ENCODE assay signal across 10 cellular contexts in genomic region chr1:18944810-18945209, GRCh38. TPM values are rescaled to one million over a fixed set of nuclear protein-coding genes. Genes with fewer than 3 reads are reported as not detected.
A peak's percentile ranks its signal among the peaks of the same experiment; 100 is the strongest.
DNase-seq lines count a peak whose midpoint lies in the region; ATAC-seq and TF ChIP-seq lines count a peak whose summit lies in the region.
"Had no signal": no experiment of that assay in that cellular context is flagged by ENCODE, and none has a peak within 500 bp of the region (broad histone marks: within the 10 kb centered on the region; RNA-seq: fewer than 3 reads in every experiment).

No MANE protein-coding gene starts in this region.

- TF ChIP-seq CTCF in osteoblast (IDR thresholded peaks at IDR 0.05; ENCODE audit: extremely low read depth, low read depth, low read length) (no peak), colonic mucosa (IDR thresholded peaks at IDR 0.05) (no peak)

- H3K36me3 ChIP-seq in CD4-positive, alpha-beta memory T cell (ENCODE audit: insufficient read depth, low read length) = no peaks in the 10 kb centered on the region
- peaks cover 5% of the 10 kb centered on the region for H3K36me3 ChIP-seq in osteoblast (ENCODE audit: insufficient read depth, low read length)
- H3K36me3 ChIP-seq in colonic mucosa = no peaks in the 10 kb centered on the region

- ATAC-seq in T-helper 17 cell (no peak), esophagus mucosa (peak; percentile 13)

- H3K27ac ChIP-seq in CD4-positive, alpha-beta memory T cell (ENCODE audit: low read depth, low read length) = peak overlapping the region; percentile 16
- no peak overlapping the region for H3K27ac ChIP-seq in osteoblast (ENCODE audit: low read depth, low read length)
- H3K27ac ChIP-seq in colonic mucosa = no peak overlapping the region

- DNase-seq in CD4-positive, alpha-beta memory T cell = no peak
- DNase-seq in T-helper 17 cell (no peak), osteoblast (ENCODE audit: insufficient read length, low spot score, missing footprints) (peak; percentile 4), NCI-H2081 (lab: John Stamatoyannopoulos, UW) (no peak), glomerular visceral epithelial cell (ENCODE audit: extremely low spot score) (no peak), NCI-H2171 treated with DMSO at 0.1 percent for 48 hours (lab: John Stamatoyannopoulos, UW) (no peak), colonic mucosa (no peak)
- DNase-seq: DMS53; stimulated activated CD4-positive, alpha-beta T cell treated with anti-CD3 and anti-CD28 coated beads, Interleukin-12 subunit alpha, Interleukin-12 subunit beta, amount 100 ng/mL, for 4 hours had no signal

- no peak overlapping the region for H3K4me3 ChIP-seq in CD4-positive, alpha-beta memory T cell (ENCODE audit: low read length in 2 of 2)
- no peak overlapping the region for H3K4me3 ChIP-seq in osteoblast (ENCODE audit: insufficient read depth, low read length)
- no peak overlapping the region for H3K4me3 ChIP-seq in colonic mucosa

- H3K79me2 ChIP-seq in osteoblast (ENCODE audit: insufficient read depth, low read length) = peaks cover 90% of the 10 kb centered on the region

- H3K4me1 ChIP-seq in CD4-positive, alpha-beta memory T cell (ENCODE audit: insufficient read depth, low read length) = peaks cover 97% of the 10 kb centered on the region
- H3K4me1 ChIP-seq in osteoblast (ENCODE audit: insufficient read depth, low read length) (peaks cover 41% of the 10 kb centered on the region), colonic mucosa (peaks cover 11% of the 10 kb centered on the region)

- H3K4me3 Mint-ChIP-seq in CD4-positive, alpha-beta memory T cell = peak overlapping the region; percentile 17 to 78 (median 56)
- peak overlapping the region; percentile 84 for H3K4me3 Mint-ChIP-seq in T-helper 17 cell

- no peaks in the 10 kb centered on the region for H3K9me3 Mint-ChIP-seq in CD4-positive, alpha-beta memory T cell

- H3K36me3 Mint-ChIP-seq in CD4-positive, alpha-beta memory T cell = peaks cover 3 to 16% of the 10 kb centered on the region in 2 donors
- H3K36me3 Mint-ChIP-seq in T-helper 17 cell (ENCODE audit: low read depth) = no peaks in the 10 kb centered on the region

- H3K9ac ChIP-seq in colonic mucosa (ENCODE audit: low read depth in 2 of 2, low read length in 2 of 2) = no peak overlapping the region

- H4K20me1 ChIP-seq in osteoblast (ENCODE audit: insufficient read depth, low read length) = peaks cover 10% of the 10 kb centered on the region

- H3K27me3 Mint-ChIP-seq in CD4-positive, alpha-beta memory T cell = no peaks in the 10 kb centered on the region
- no peaks in the 10 kb centered on the region for H3K27me3 Mint-ChIP-seq in T-helper 17 cell

- POLR2A ChIA-PET in CD4-positive, alpha-beta memory T cell (lab: Charles Lee; ENCODE audit: partially characterized antibody) = interaction anchor here (2.4 to 20.6 kb wide), 3 partner anchors 9 to 17 kb away, joined by 12 to 599 read pairs (median 34); partner anchors contain the start of gene IFFO2

- H2AFZ ChIP-seq in osteoblast (ENCODE audit: low read length) = no peak overlapping the region

- no peaks in the 10 kb centered on the region for H3K9me3 ChIP-seq in CD4-positive, alpha-beta memory T cell (ENCODE audit: control insufficient read depth in 1 of 2, low read length in 2 of 2)
- H3K9me3 ChIP-seq in T-helper 17 cell (ENCODE audit: control insufficient read depth, low read length, poor library complexity, severe bottlenecking) (no peaks in the 10 kb centered on the region), osteoblast (ENCODE audit: low read depth, low read length) (no peaks in the 10 kb centered on the region), colonic mucosa (no peaks in the 10 kb centered on the region)

- CTCF ChIA-PET in CD4-positive, alpha-beta memory T cell (lab: Charles Lee; ENCODE audit: partially characterized antibody) = interaction anchor here (1.8 to 3.6 kb wide), 5 partner anchors 8 to 37 kb away, joined by 7 to 16 read pairs (median 12); no protein-coding TSS in a partner anchor

- H3K4me1 Mint-ChIP-seq in CD4-positive, alpha-beta memory T cell = peaks cover 69 to 94% (median 88%) of the 10 kb centered on the region in 4 donors
- H3K4me1 Mint-ChIP-seq in T-helper 17 cell = peaks cover 81% of the 10 kb centered on the region

- no peaks in the 10 kb centered on the region for H3K27me3 ChIP-seq in CD4-positive, alpha-beta memory T cell (ENCODE audit: insufficient read depth, low read length)
- H3K27me3 ChIP-seq in osteoblast (ENCODE audit: insufficient read depth, low read length) (no peaks in the 10 kb centered on the region), colonic mucosa (no peaks in the 10 kb centered on the region)

- peak overlapping the region; percentile 50 to 85 (median 79) for H3K27ac Mint-ChIP-seq in CD4-positive, alpha-beta memory T cell
- peak overlapping the region; percentile 100 for H3K27ac Mint-ChIP-seq in T-helper 17 cell

- H3K4me2 ChIP-seq in osteoblast (ENCODE audit: insufficient read depth, low read length) = no peak overlapping the region

- intact Hi-C loops in CD4-positive, alpha-beta memory T cell (cut with micrococcal nuclease) = no loop called here
- intact Hi-C loops in colonic mucosa (cut with DNase I) = no loop called here

RNA-seq across cellular contexts. Expression of gene IFFO2, which starts 11.7 kb away (rescaled TPM):
- 10 to 100 TPM; 39.0 to 41.3 TPM for total RNA-seq in CD4-positive, alpha-beta memory T cell
- polyA plus RNA-seq in CD4-positive, alpha-beta memory T cell = 1 to 10 TPM; 1.3 to 5.2 TPM
- total RNA-seq in T-helper 17 cell = 100 to 1,000 TPM in 1 of 2 donors, 10 to 100 TPM in 1; 99.8 to 119 TPM
- 70.2 TPM for total RNA-seq in esophagus mucosa
- 6.8 and 10.9 TPM in 2 replicates for total RNA-seq in osteoblast
- total RNA-seq in colonic mucosa = 10 to 100 TPM in 1 of 2 donors, 1 to 10 TPM in 1; 5.6 to 14.0 TPM

RNA-seq across cellular contexts. Expression of gene ALDH4A1, which starts 42.5 kb away (rescaled TPM):
- total RNA-seq in CD4-positive, alpha-beta memory T cell = 1 to 10 TPM; 1.4 to 1.5 TPM
- polyA plus RNA-seq in CD4-positive, alpha-beta memory T cell = 1 to 10 TPM; 1.1 to 1.6 TPM
- total RNA-seq in T-helper 17 cell (1 to 10 TPM; 1.1 to 1.2 TPM), esophagus mucosa (54.8 TPM), osteoblast (28.6 and 31.8 TPM in 2 replicates), colonic mucosa (10 to 100 TPM in 1 of 2 donors, 1 to 10 TPM in 1; 7.9 to 13.0 TPM)
